23 cellular contexts compared by ENCODE assay signal in genomic region chr1:65267291-65268087, GRCh38. TPM values are rescaled to one million over a fixed set of nuclear protein-coding genes. Genes with fewer than 3 reads are reported as not detected.
DNase-seq lines count a peak whose midpoint lies in the region; ATAC-seq and TF ChIP-seq lines count a peak whose summit lies in the region.
"Had no signal": no experiment of that assay in that cellular context is flagged by ENCODE, and none has a peak within 500 bp of the region (broad histone marks: within the 10 kb centered on the region; RNA-seq: fewer than 3 reads in every experiment).

No MANE protein-coding gene starts in this region.

- peaks cover 53% of the 10 kb centered on the region for H3K27me3 Mint-ChIP-seq in activated T-helper 2 cell treated with anti-CD3 and anti-CD28 coated beads, Interferon-gamma antibody, Interleukin-2, Interleukin-4, amounts not matched to agents 10 μg/mL and 5 μg/mL and 100 μg/mL, durations not matched to agents 14 hours and 24 hours and 36 hours (ENCODE audit: low read depth)
- H3K27me3 Mint-ChIP-seq in mesothelial cell of epicardium (ENCODE audit: low read depth): no peaks in the 10 kb centered on the region
- H3K27me3 Mint-ChIP-seq in activated CD4-positive, alpha-beta memory T cell treated with anti-CD3 and anti-CD28 coated beads, Interleukin-2, amount 10 ng/mL, durations not matched to agents 7 days and 5 days: peaks cover 19% of the 10 kb centered on the region

- CTCF ChIA-PET in HEK293 (lab: Yijun Ruan, JAX): interaction anchor here (0.6 to 1.4 kb wide), 4 partner anchors 13 to 427 kb away, joined by 3 to 6 read pairs (median 4); no protein-coding TSS in a partner anchor
- CTCF ChIA-PET in activated CD4-positive, alpha-beta memory T cell treated with anti-CD3 and anti-CD28 coated beads, Interleukin-2, amount 10 ng/mL, durations not matched to agents 7 days and 5 days (lab: Charles Lee): interaction anchor here (0.7 to 2.4 kb wide), 4 partner anchors 13 to 423 kb away, joined by 3 to 8 read pairs (median 4); no protein-coding TSS in a partner anchor

- no peak overlapping the region for H3K27ac ChIP-seq in HEK293 (ENCODE audit: extremely low read depth, low read depth, low read length)
- H3K27ac ChIP-seq: A549, epithelial cell of prostate, gastrocnemius medialis, KMS-11, sigmoid colon, upper lobe of left lung had no signal

- no peaks in the 10 kb centered on the region for H3K36me3 ChIP-seq in HEK293 (ENCODE audit: control insufficient read depth in 2 of 2, insufficient read depth in 1 of 2, low read length in 2 of 2)
- H3K36me3 ChIP-seq: gastrocnemius medialis, sigmoid colon, upper lobe of left lung had no signal

- POLR2A ChIA-PET in HEK293 (lab: Yijun Ruan, JAX): interaction anchor here (1.8 kb wide), 1 partner anchor 153 kb away, joined by 6 read pairs; the partner anchor contains the start of genes LEPR and LEPROT
- POLR2A ChIA-PET in activated CD4-positive, alpha-beta memory T cell treated with anti-CD3 and anti-CD28 coated beads, Interleukin-2, amount 10 ng/mL, durations not matched to agents 7 days and 5 days (lab: Charles Lee): interaction anchor here (1.0 to 1.3 kb wide), 2 partner anchors 13 to 151 kb away, joined by 3 to 5 read pairs; no protein-coding TSS in a partner anchor

- no peak for TF ChIP-seq CTCF in HEK293 (tag by site-specific recombination; IDR thresholded peaks at IDR 0.05)
- TF ChIP-seq CTCF in mesothelial cell of epicardium (IDR thresholded peaks at IDR 0.05; ENCODE audit: unreplicated experiment): no peak

- H3K9me3 ChIP-seq in HEK293 (ENCODE audit: control insufficient read depth, insufficient read depth, low read depth, low read length): no peaks in the 10 kb centered on the region
- H3K9me3 ChIP-seq: A549, Caco-2, gastrocnemius medialis, sigmoid colon, upper lobe of left lung had no signal

- no peak overlapping the region for H3K4me3 ChIP-seq in HEK293 (ENCODE audit: low read depth, low read length)
- H3K4me3 ChIP-seq: A549, gastrocnemius medialis, sigmoid colon, upper lobe of left lung had no signal

- H3K4me3 Mint-ChIP-seq in activated T-helper 2 cell treated with anti-CD3 and anti-CD28 coated beads, Interferon-gamma antibody, Interleukin-2, Interleukin-4, amounts not matched to agents 10 μg/mL and 5 μg/mL and 100 μg/mL, durations not matched to agents 14 hours and 24 hours and 36 hours (ENCODE audit: low read depth): peak overlapping the region; percentile 47
- peak overlapping the region; percentile 22 for H3K4me3 Mint-ChIP-seq in mesothelial cell of epicardium
- H3K4me3 Mint-ChIP-seq in activated CD4-positive, alpha-beta memory T cell treated with anti-CD3 and anti-CD28 coated beads, Interleukin-2, amount 10 ng/mL, durations not matched to agents 7 days and 5 days: no peak overlapping the region
- H3K4me3 Mint-ChIP-seq: activated naive CD4-positive, alpha-beta T cell treated with anti-CD3 and anti-CD28 coated beads for 36 hours had no signal

- no peaks in the 10 kb centered on the region for H3K36me3 Mint-ChIP-seq in activated T-helper 2 cell treated with anti-CD3 and anti-CD28 coated beads, Interferon-gamma antibody, Interleukin-2, Interleukin-4, amounts not matched to agents 10 μg/mL and 5 μg/mL and 100 μg/mL, durations not matched to agents 14 hours and 24 hours and 36 hours (ENCODE audit: low read depth)
- no peaks in the 10 kb centered on the region for H3K36me3 Mint-ChIP-seq in mesothelial cell of epicardium
- no peaks in the 10 kb centered on the region for H3K36me3 Mint-ChIP-seq in activated CD4-positive, alpha-beta memory T cell treated with anti-CD3 and anti-CD28 coated beads, Interleukin-2, amount 10 ng/mL, durations not matched to agents 7 days and 5 days (ENCODE audit: low read depth)

- DNase-seq in NCI-H82 (lab: John Stamatoyannopoulos, UW) (peak; percentile 47), NCI-H82 treated with DMSO at 0.1 percent for 48 hours (lab: John Stamatoyannopoulos, UW; ENCODE audit: unreplicated experiment) (no peak), mesothelial cell of epicardium (ENCODE audit: low spot score in 2 of 2, unreplicated experiment in 2 of 2) (no peak)
- no peak for DNase-seq in activated T-helper 2 cell treated with anti-CD3 and anti-CD28 coated beads, Interferon-gamma antibody, Interleukin-2, Interleukin-4, amounts not matched to agents 10 μg/mL and 5 μg/mL and 100 μg/mL, durations not matched to agents 14 hours and 24 hours and 36 hours (ENCODE audit: low spot score)
- no peak for DNase-seq in activated CD4-positive, alpha-beta memory T cell treated with anti-CD3 and anti-CD28 coated beads, Interleukin-2, amount 10 ng/mL, durations not matched to agents 7 days and 5 days
- DNase-seq: activated CD4-positive, alpha-beta T cell treated with anti-CD3 and anti-CD28 coated beads, Interleukin-2, amount 50 U/mL, for 48 hours; activated naive CD4-positive, alpha-beta T cell treated with anti-CD3 and anti-CD28 coated beads for 36 hours; amygdala; Caco-2; EL; gastrocnemius medialis; NCI-H1694; NCI-H446; sigmoid colon; stimulated activated CD8-positive, alpha-beta memory T cell treated with anti-CD3 and anti-CD28 coated beads, Interleukin-4, amount 100 ng/mL, for 48 hours; upper lobe of left lung had no signal

- ATAC-seq in HG03097 (IDR thresholded peaks at IDR 0.05; ENCODE audit: low FRiP score, unreplicated experiment) (no peak), GM18520 (IDR thresholded peaks at IDR 0.05; ENCODE audit: unreplicated experiment) (no peak)
- ATAC-seq: A549, gastrocnemius medialis had no signal

- no peak overlapping the region for H3K27ac Mint-ChIP-seq in activated T-helper 2 cell treated with anti-CD3 and anti-CD28 coated beads, Interferon-gamma antibody, Interleukin-2, Interleukin-4, amounts not matched to agents 10 μg/mL and 5 μg/mL and 100 μg/mL, durations not matched to agents 14 hours and 24 hours and 36 hours
- H3K27ac Mint-ChIP-seq in mesothelial cell of epicardium: peak overlapping the region; percentile 94
- no peak overlapping the region for H3K27ac Mint-ChIP-seq in activated CD4-positive, alpha-beta memory T cell treated with anti-CD3 and anti-CD28 coated beads, Interleukin-2, amount 10 ng/mL, durations not matched to agents 7 days and 5 days
- H3K27ac Mint-ChIP-seq: activated naive CD4-positive, alpha-beta T cell treated with anti-CD3 and anti-CD28 coated beads for 36 hours; progenitor cell of endocrine pancreas had no signal

- H3K4me1 Mint-ChIP-seq in activated T-helper 2 cell treated with anti-CD3 and anti-CD28 coated beads, Interferon-gamma antibody, Interleukin-2, Interleukin-4, amounts not matched to agents 10 μg/mL and 5 μg/mL and 100 μg/mL, durations not matched to agents 14 hours and 24 hours and 36 hours (ENCODE audit: low read depth): peaks cover 23% of the 10 kb centered on the region
- H3K4me1 Mint-ChIP-seq in mesothelial cell of epicardium: peaks cover 28% of the 10 kb centered on the region
- peaks cover 31% of the 10 kb centered on the region for H3K4me1 Mint-ChIP-seq in activated CD4-positive, alpha-beta memory T cell treated with anti-CD3 and anti-CD28 coated beads, Interleukin-2, amount 10 ng/mL, durations not matched to agents 7 days and 5 days

- H3K9me3 Mint-ChIP-seq in activated T-helper 2 cell treated with anti-CD3 and anti-CD28 coated beads, Interferon-gamma antibody, Interleukin-2, Interleukin-4, amounts not matched to agents 10 μg/mL and 5 μg/mL and 100 μg/mL, durations not matched to agents 14 hours and 24 hours and 36 hours: no peaks in the 10 kb centered on the region
- H3K9me3 Mint-ChIP-seq in mesothelial cell of epicardium: no peaks in the 10 kb centered on the region
- no peaks in the 10 kb centered on the region for H3K9me3 Mint-ChIP-seq in activated CD4-positive, alpha-beta memory T cell treated with anti-CD3 and anti-CD28 coated beads, Interleukin-2, amount 10 ng/mL, durations not matched to agents 7 days and 5 days
- H3K9me3 Mint-ChIP-seq: activated naive CD4-positive, alpha-beta T cell treated with anti-CD3 and anti-CD28 coated beads for 36 hours had no signal

- peaks cover 5% of the 10 kb centered on the region; the same call in 1 of the 2 replicates for H3K4me1 ChIP-seq in HEK293 (ENCODE audit: control insufficient read depth, insufficient read depth, low read length)
- H3K4me1 ChIP-seq: Caco-2 had no signal

- intact Hi-C loops in activated T-helper 2 cell treated with anti-CD3 and anti-CD28 coated beads, Interferon-gamma antibody, Interleukin-2, Interleukin-4, amounts not matched to agents 10 μg/mL and 5 μg/mL and 100 μg/mL, durations not matched to agents 14 hours and 24 hours and 36 hours (cut with micrococcal nuclease): loop anchor here (2.0 to 5.0 kb wide), 2 partner anchors 37 to 130 kb away; no protein-coding TSS in a partner anchor

TF ChIP-seq in HEK293, 187 proteins besides CTCF, POLR2A, EP300 and RAD21 (continues in another document):
- TF ChIP-seq ZFHX2 (tag by site-specific recombination; conservative IDR thresholded peaks at IDR 0.05) (peak; percentile 24; the same call in 1 of the 2 replicates), ZSCAN4 (tag by site-specific recombination; IDR thresholded peaks at IDR 0.05) (0 out of 2 replicates have a peak, but pooled peaks have one; percentile 14), ZXDB (tag by site-specific recombination; IDR thresholded peaks at IDR 0.05) (0 out of 2 replicates have a peak, but pooled peaks have one; percentile 16)

RNA-seq across cellular contexts. Expression of gene DNAJC6, which starts 41.9 kb away (rescaled TPM):
- 1.9 and 3.0 TPM in 2 replicates for total RNA-seq in activated T-helper 2 cell treated with anti-CD3 and anti-CD28 coated beads, Interferon-gamma antibody, Interleukin-2, Interleukin-4, amounts not matched to agents 10 μg/mL and 5 μg/mL and 100 μg/mL, durations not matched to agents 14 hours and 24 hours and 36 hours
- total RNA-seq in mesothelial cell of epicardium: 18.1 to 20.3 TPM (median 19.4 TPM) in 3 replicates
- total RNA-seq in activated CD4-positive, alpha-beta memory T cell treated with anti-CD3 and anti-CD28 coated beads, Interleukin-2, amount 10 ng/mL, durations not matched to agents 7 days and 5 days: 1 to 10 TPM; 4.0 to 5.4 TPM
